19 cellular contexts compared by ENCODE assay signal in genomic region chr4:22744478-22745062, GRCh38. TPM values are rescaled to one million over a fixed set of nuclear protein-coding genes. Genes with fewer than 3 reads are reported as not detected.
"Had no signal": no experiment of that assay in that cellular context is flagged by ENCODE, and none has a peak within 500 bp of the region (broad histone marks: within the 10 kb centered on the region; RNA-seq: fewer than 3 reads in every experiment).

No MANE protein-coding gene starts in this region.

- H3K36me3 Mint-ChIP-seq: naive thymus-derived CD4-positive, alpha-beta T cell; stimulated activated naive B cell treated with anti-CD40 and anti-IgM and Interleukin-4, amounts not matched to agents 10 μg/mL and 1 μg/mL and 100 μg/mL, for 72 hours had no signal

- H3K4me1 Mint-ChIP-seq: naive thymus-derived CD4-positive, alpha-beta T cell; nephron progenitor cell; stimulated activated naive B cell treated with anti-CD40 and anti-IgM and Interleukin-4, amounts not matched to agents 10 μg/mL and 1 μg/mL and 100 μg/mL, for 72 hours; stimulated activated naive CD8-positive, alpha-beta T cell treated with anti-CD3 and anti-CD28 coated beads, Interleukin-15, amount 100 ng/mL, for 72 hours had no signal

- DNase-seq: colonic mucosa; dermis blood vessel endothelial cell; esophagus squamous epithelium; foreskin fibroblast; glutamatergic neuron; naive thymus-derived CD4-positive, alpha-beta T cell; nephron progenitor cell; spleen; stimulated activated CD4-positive, alpha-beta T cell treated with anti-CD3 and anti-CD28 coated beads, Interleukin-15, amount 100 ng/mL, for 24 hours; stimulated activated CD4-positive, alpha-beta T cell treated with anti-CD3 and anti-CD28 coated beads, Interleukin-1b, Interleukin-23, amount 100 ng/mL, for 48 hours; stimulated activated CD4-positive, alpha-beta T cell treated with anti-CD3 and anti-CD28 coated beads, Interleukin-4, amount 100 ng/mL, for 24 hours; stimulated activated naive B cell treated with anti-CD40 and anti-IgM and Interleukin-4, amounts not matched to agents 10 μg/mL and 1 μg/mL and 100 μg/mL, for 72 hours; stimulated activated naive CD8-positive, alpha-beta T cell treated with anti-CD3 and anti-CD28 coated beads, Interleukin-15, amount 100 ng/mL, for 72 hours; transverse colon had no signal

- H3K4me3 Mint-ChIP-seq: naive thymus-derived CD4-positive, alpha-beta T cell; nephron progenitor cell; stimulated activated naive B cell treated with anti-CD40 and anti-IgM and Interleukin-4, amounts not matched to agents 10 μg/mL and 1 μg/mL and 100 μg/mL, for 72 hours; stimulated activated naive CD8-positive, alpha-beta T cell treated with anti-CD3 and anti-CD28 coated beads, Interleukin-15, amount 100 ng/mL, for 72 hours had no signal

- H3K27me3 Mint-ChIP-seq: stimulated activated naive B cell treated with anti-CD40 and anti-IgM and Interleukin-4, amounts not matched to agents 10 μg/mL and 1 μg/mL and 100 μg/mL, for 72 hours had no signal

- H3K27ac Mint-ChIP-seq: naive thymus-derived CD4-positive, alpha-beta T cell; nephron progenitor cell; stimulated activated naive B cell treated with anti-CD40 and anti-IgM and Interleukin-4, amounts not matched to agents 10 μg/mL and 1 μg/mL and 100 μg/mL, for 72 hours; stimulated activated naive CD8-positive, alpha-beta T cell treated with anti-CD3 and anti-CD28 coated beads, Interleukin-15, amount 100 ng/mL, for 72 hours had no signal

- ATAC-seq: gastroesophageal sphincter; naive thymus-derived CD4-positive, alpha-beta T cell; sciatic nerve; stimulated activated naive B cell treated with anti-CD40 and anti-IgM and Interleukin-4, amounts not matched to agents 10 μg/mL and 1 μg/mL and 100 μg/mL, for 72 hours; stimulated activated naive CD8-positive, alpha-beta T cell treated with anti-CD3 and anti-CD28 coated beads, Interleukin-15, amount 100 ng/mL, for 72 hours had no signal

RNA-seq across cellular contexts. Expression of gene GBA3, which starts 51.8 kb away (rescaled TPM):
- total RNA-seq: dermis blood vessel endothelial cell; esophagus squamous epithelium; gastroesophageal sphincter; lung microvascular endothelial cell; naive thymus-derived CD4-positive, alpha-beta T cell; sciatic nerve; skeletal muscle tissue; thoracic aorta had no signal
